1 cellular context compared by ENCODE assay signal in genomic region chr12:96401061-96401871, GRCh38.
A peak's percentile ranks its signal among the peaks of the same experiment; 100 is the strongest.
TF ChIP-seq lines count a peak whose summit lies in the region.

No MANE protein-coding gene starts in this region.

TF ChIP-seq in K562, 482 proteins besides CTCF, POLR2A, EP300 and RAD21 (continued from another document and continues in another):
- no peak for TF ChIP-seq ZNF583 (CRISPR knock-in tag; IDR thresholded peaks at IDR 0.05)
- TF ChIP-seq ZNF143 (CRISPR knock-in tag; IDR thresholded peaks at IDR 0.05) = no peak
- TF ChIP-seq ARID2 (IDR thresholded peaks at IDR 0.05) = no peak
- TF ChIP-seq CSDE1 (IDR thresholded peaks at IDR 0.05) = no peak
- TF ChIP-seq DMBX1 (CRISPR knock-in tag; IDR thresholded peaks at IDR 0.05; ENCODE audit: borderline replicate concordance) = no peak
- no peak for TF ChIP-seq ZHX1 (conservative IDR thresholded peaks at IDR 0.05; ENCODE audit: low read length)
- TF ChIP-seq BRD4 (IDR thresholded peaks at IDR 0.05) = no peak
- no peak for TF ChIP-seq ZFX (CRISPR knock-in tag; IDR thresholded peaks at IDR 0.05)
- no peak for TF ChIP-seq SMARCC2 (IDR thresholded peaks at IDR 0.05; ENCODE audit: low read depth)
- TF ChIP-seq HMGXB4 (CRISPR knock-in tag; IDR thresholded peaks at IDR 0.05) = no peak
- TF ChIP-seq ZNF253 (CRISPR knock-in tag; conservative IDR thresholded peaks at IDR 0.05) = no peak
- TF ChIP-seq CBX8 (IDR thresholded peaks at IDR 0.05; ENCODE audit: borderline replicate concordance, extremely low read depth, low read depth, low read length, poor library complexity, severe bottlenecking) = no peak
- no peak for TF ChIP-seq ZNF165 (CRISPR knock-in tag; IDR thresholded peaks at IDR 0.05; ENCODE audit: borderline replicate concordance)
- TF ChIP-seq PCBP2 (IDR thresholded peaks at IDR 0.05; ENCODE audit: low read depth, low read length, poor library complexity, severe bottlenecking) = no peak
- no peak for TF ChIP-seq CHD1 (IDR thresholded peaks at IDR 0.05; ENCODE audit: low read length)
- TF ChIP-seq ERF (CRISPR knock-in tag; IDR thresholded peaks at IDR 0.05) = no peak
- TF ChIP-seq POU5F1 (IDR thresholded peaks at IDR 0.05; ENCODE audit: borderline replicate concordance, low read depth, low read length, partially characterized antibody) = no peak
- TF ChIP-seq PRMT5 (CRISPR knock-in tag; IDR thresholded peaks at IDR 0.05) = no peak
- peak in 1 of 2 experiments; percentile 23; a peak in 1 of 4 replicates for TF ChIP-seq ARNT (IDR thresholded peaks at IDR 0.05)
- no peak for TF ChIP-seq STAG1 (CRISPR knock-in tag; IDR thresholded peaks at IDR 0.05; ENCODE audit: borderline replicate concordance)
- no peak; the same call in 1 of the 2 replicates for TF ChIP-seq ZNF766 (CRISPR knock-in tag; conservative IDR thresholded peaks at IDR 0.05)
- TF ChIP-seq SREBF2 (CRISPR knock-in tag; IDR thresholded peaks at IDR 0.05) = no peak
- no peak for TF ChIP-seq ZNF354B (CRISPR knock-in tag; IDR thresholded peaks at IDR 0.05)
- TF ChIP-seq ZNF57 (CRISPR knock-in tag; IDR thresholded peaks at IDR 0.05) = no peak
- no peak for TF ChIP-seq NFIX (CRISPR knock-in tag; IDR thresholded peaks at IDR 0.05; ENCODE audit: low read depth)
- no peak for TF ChIP-seq NFIC (IDR thresholded peaks at IDR 0.05)
- no peak for TF ChIP-seq MCM2 (IDR thresholded peaks at IDR 0.05; ENCODE audit: low read depth)
- TF ChIP-seq, protein P1, sequence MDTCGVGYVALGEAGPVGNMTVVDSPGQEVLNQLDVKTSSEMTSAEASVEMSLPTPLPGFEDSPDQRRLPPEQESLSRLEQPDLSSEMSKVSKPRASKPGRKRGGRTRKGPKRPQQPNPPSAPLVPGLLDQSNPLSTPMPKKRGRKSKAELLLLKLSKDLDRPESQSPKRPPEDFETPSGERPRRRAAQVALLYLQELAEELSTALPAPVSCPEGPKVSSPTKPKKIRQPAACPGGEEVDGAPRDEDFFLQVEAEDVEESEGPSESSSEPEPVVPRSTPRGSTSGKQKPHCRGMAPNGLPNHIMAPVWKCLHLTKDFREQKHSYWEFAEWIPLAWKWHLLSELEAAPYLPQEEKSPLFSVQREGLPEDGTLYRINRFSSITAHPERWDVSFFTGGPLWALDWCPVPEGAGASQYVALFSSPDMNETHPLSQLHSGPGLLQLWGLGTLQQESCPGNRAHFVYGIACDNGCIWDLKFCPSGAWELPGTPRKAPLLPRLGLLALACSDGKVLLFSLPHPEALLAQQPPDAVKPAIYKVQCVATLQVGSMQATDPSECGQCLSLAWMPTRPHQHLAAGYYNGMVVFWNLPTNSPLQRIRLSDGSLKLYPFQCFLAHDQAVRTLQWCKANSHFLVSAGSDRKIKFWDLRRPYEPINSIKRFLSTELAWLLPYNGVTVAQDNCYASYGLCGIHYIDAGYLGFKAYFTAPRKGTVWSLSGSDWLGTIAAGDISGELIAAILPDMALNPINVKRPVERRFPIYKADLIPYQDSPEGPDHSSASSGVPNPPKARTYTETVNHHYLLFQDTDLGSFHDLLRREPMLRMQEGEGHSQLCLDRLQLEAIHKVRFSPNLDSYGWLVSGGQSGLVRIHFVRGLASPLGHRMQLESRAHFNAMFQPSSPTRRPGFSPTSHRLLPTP (IDR thresholded peaks at IDR 0.05; ENCODE audit: borderline replicate concordance, extremely low read depth, insufficient read length) = no peak
- no peak; the same call in 1 of the 2 replicates for TF ChIP-seq FOSL1 (tag; conservative IDR thresholded peaks at IDR 0.05)
- no peak for TF ChIP-seq ZNF586 (CRISPR knock-in tag; conservative IDR thresholded peaks at IDR 0.05)
- no peak for TF ChIP-seq RCOR1 (IDR thresholded peaks at IDR 0.05; ENCODE audit: borderline replicate concordance in 1 of 2, low read depth in 2 of 2, low read length in 2 of 2)
- TF ChIP-seq CTCFL (IDR thresholded peaks at IDR 0.05; ENCODE audit: borderline replicate concordance, insufficient read depth, low read depth, low read length, poor library complexity, severe bottlenecking) = no peak
- TF ChIP-seq ATF4 (CRISPR knock-in tag; IDR thresholded peaks at IDR 0.05) = no peak
- TF ChIP-seq, protein P2, sequence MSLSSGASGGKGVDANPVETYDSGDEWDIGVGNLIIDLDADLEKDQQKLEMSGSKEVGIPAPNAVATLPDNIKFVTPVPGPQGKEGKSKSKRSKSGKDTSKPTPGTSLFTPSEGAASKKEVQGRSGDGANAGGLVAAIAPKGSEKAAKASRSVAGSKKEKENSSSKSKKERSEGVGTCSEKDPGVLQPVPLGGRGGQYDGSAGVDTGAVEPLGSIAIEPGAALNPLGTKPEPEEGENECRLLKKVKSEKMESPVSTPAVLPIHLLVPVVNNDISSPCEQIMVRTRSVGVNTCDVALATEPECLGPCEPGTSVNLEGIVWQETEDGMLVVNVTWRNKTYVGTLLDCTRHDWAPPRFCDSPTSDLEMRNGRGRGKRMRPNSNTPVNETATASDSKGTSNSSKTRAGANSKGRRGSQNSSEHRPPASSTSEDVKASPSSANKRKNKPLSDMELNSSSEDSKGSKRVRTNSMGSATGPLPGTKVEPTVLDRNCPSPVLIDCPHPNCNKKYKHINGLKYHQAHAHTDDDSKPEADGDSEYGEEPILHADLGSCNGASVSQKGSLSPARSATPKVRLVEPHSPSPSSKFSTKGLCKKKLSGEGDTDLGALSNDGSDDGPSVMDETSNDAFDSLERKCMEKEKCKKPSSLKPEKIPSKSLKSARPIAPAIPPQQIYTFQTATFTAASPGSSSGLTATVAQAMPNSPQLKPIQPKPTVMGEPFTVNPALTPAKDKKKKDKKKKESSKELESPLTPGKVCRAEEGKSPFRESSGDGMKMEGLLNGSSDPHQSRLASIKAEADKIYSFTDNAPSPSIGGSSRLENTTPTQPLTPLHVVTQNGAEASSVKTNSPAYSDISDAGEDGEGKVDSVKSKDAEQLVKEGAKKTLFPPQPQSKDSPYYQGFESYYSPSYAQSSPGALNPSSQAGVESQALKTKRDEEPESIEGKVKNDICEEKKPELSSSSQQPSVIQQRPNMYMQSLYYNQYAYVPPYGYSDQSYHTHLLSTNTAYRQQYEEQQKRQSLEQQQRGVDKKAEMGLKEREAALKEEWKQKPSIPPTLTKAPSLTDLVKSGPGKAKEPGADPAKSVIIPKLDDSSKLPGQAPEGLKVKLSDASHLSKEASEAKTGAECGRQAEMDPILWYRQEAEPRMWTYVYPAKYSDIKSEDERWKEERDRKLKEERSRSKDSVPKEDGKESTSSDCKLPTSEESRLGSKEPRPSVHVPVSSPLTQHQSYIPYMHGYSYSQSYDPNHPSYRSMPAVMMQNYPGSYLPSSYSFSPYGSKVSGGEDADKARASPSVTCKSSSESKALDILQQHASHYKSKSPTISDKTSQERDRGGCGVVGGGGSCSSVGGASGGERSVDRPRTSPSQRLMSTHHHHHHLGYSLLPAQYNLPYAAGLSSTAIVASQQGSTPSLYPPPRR (CRISPR knock-in tag; IDR thresholded peaks at IDR 0.05; ENCODE audit: borderline replicate concordance) = no peak
- peak; percentile 79; the same call in 1 of the 2 replicates for TF ChIP-seq TCF7 (IDR thresholded peaks at IDR 0.05; ENCODE audit: borderline replicate concordance)
- no peak for TF ChIP-seq ZNF175 (CRISPR knock-in tag; IDR thresholded peaks at IDR 0.05; ENCODE audit: low read depth)
- peak; percentile 91 for TF ChIP-seq GABPA (tag; conservative IDR thresholded peaks at IDR 0.05; ENCODE audit: low read depth)
- no peak for TF ChIP-seq STAT5A (IDR thresholded peaks at IDR 0.05; ENCODE audit: borderline replicate concordance, low read length)
- TF ChIP-seq GTF2E2 (tag; IDR thresholded peaks at IDR 0.05) = no peak
- TF ChIP-seq TFAP4 (CRISPR knock-in tag; IDR thresholded peaks at IDR 0.05; ENCODE audit: borderline replicate concordance) = no peak
- no peak for TF ChIP-seq RUNX1 (IDR thresholded peaks at IDR 0.05; ENCODE audit: low read depth)
- no peak for TF ChIP-seq CBX2 (IDR thresholded peaks at IDR 0.05; ENCODE audit: insufficient read depth, low read length, poor library complexity, severe bottlenecking)
- TF ChIP-seq AFF1 (IDR thresholded peaks at IDR 0.05; ENCODE audit: low read depth in 1 of 2, partially characterized antibody in 2 of 2) = peak in 1 of 2 experiments; percentile 51
- no peak for TF ChIP-seq ESRRA (IDR thresholded peaks at IDR 0.05; ENCODE audit: borderline replicate concordance, low read depth)
- no peak for TF ChIP-seq ZNF311 (CRISPR knock-in tag; IDR thresholded peaks at IDR 0.05)
- no peak for TF ChIP-seq GATAD2A (IDR thresholded peaks at IDR 0.05)
- TF ChIP-seq SMARCA5 (IDR thresholded peaks at IDR 0.05) = no peak
- no peak for TF ChIP-seq CBFA2T3 (IDR thresholded peaks at IDR 0.05)
- no peak for TF ChIP-seq KDM2B (CRISPR knock-in tag; IDR thresholded peaks at IDR 0.05)
